Comparison of ENCODE assay signal across 8 cellular contexts in the genomic region with DNA sequence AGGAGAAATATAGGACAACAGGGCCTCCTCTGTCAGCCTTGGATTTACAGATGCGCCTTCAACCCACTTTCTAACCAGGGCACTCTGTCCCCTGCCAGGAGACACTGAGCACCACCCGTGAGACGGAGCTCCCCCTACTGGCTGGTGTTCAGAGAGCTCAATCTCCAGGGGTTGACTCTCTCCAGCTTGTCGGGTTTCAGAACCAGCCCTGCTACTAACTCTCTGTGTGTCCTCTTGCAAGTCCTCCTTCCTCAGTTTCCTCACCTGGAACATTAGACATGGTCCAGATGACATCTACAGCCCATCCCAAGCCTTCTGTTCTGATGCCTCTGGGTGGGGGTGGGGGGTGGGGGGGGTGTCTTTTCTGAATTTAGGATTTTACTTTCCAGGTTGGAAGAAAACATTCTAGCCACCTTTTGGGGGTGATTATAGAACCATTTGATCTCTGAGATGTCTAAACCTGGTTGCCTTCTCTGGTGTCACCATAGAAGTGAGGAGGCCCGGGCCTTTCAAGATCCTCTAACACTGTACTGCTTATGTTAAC.
A peak's percentile ranks its signal among the peaks of the same experiment; 100 is the strongest.
DNase-seq lines count a peak whose midpoint lies in the region; ATAC-seq and TF ChIP-seq lines count a peak whose summit lies in the region.

No MANE protein-coding gene starts in this region.

- H3K36me3 Mint-ChIP-seq in Calu3 (ENCODE audit: insufficient read depth, unreplicated experiment) (no peaks in the 10 kb centered on the region), memory B cell (no peaks in the 10 kb centered on the region)
- no peaks in the 10 kb centered on the region for H3K36me3 Mint-ChIP-seq in activated CD8-positive, alpha-beta T cell treated with anti-CD3 and anti-CD28 coated beads for 36 hours (ENCODE audit: low read depth)
- no peaks in the 10 kb centered on the region for H3K36me3 Mint-ChIP-seq in effector memory CD8-positive, alpha-beta T cell (ENCODE audit: insufficient read depth)

- POLR2A ChIA-PET in activated CD8-positive, alpha-beta T cell treated with anti-CD3 and anti-CD28 coated beads for 36 hours (lab: Charles Lee): interaction anchor here (0.8 kb wide), 1 partner anchor 8 kb away, joined by 3 read pairs; no protein-coding TSS in a partner anchor

- intact Hi-C loops in Calu3 (cut with micrococcal nuclease; ENCODE audit: unreplicated experiment): loop anchor here (2.0 to 10.0 kb wide), 2 partner anchors 59 to 233 kb away; no protein-coding TSS in a partner anchor
- intact Hi-C loops in activated CD8-positive, alpha-beta T cell treated with anti-CD3 and anti-CD28 coated beads for 36 hours (cut with micrococcal nuclease): loop anchor here (5.0 kb wide), 1 partner anchor 610 kb away; no protein-coding TSS in a partner anchor

- no peaks in the 10 kb centered on the region for H3K9me3 Mint-ChIP-seq in Calu3 (ENCODE audit: low read depth, unreplicated experiment)
- no peaks in the 10 kb centered on the region for H3K9me3 Mint-ChIP-seq in activated CD8-positive, alpha-beta T cell treated with anti-CD3 and anti-CD28 coated beads for 36 hours
- no peaks in the 10 kb centered on the region for H3K9me3 Mint-ChIP-seq in effector memory CD8-positive, alpha-beta T cell
- no peaks in the 10 kb centered on the region for H3K9me3 Mint-ChIP-seq in memory B cell

- H3K4me1 Mint-ChIP-seq in Calu3 (ENCODE audit: low read depth, unreplicated experiment): no peaks in the 10 kb centered on the region
- H3K4me1 Mint-ChIP-seq in activated CD8-positive, alpha-beta T cell treated with anti-CD3 and anti-CD28 coated beads for 36 hours (ENCODE audit: low read depth): no peaks in the 10 kb centered on the region
- no peaks in the 10 kb centered on the region for H3K4me1 Mint-ChIP-seq in effector memory CD8-positive, alpha-beta T cell (ENCODE audit: low read depth in 2 of 2)
- peaks cover 7% of the 10 kb centered on the region for H3K4me1 Mint-ChIP-seq in memory B cell

- no TSS peak for BruUV-seq in Calu3 (replicated peaks; lab: Mats Ljungman, UMichigan)

- ATAC-seq in activated CD8-positive, alpha-beta T cell treated with anti-CD3 and anti-CD28 coated beads for 36 hours: peak; percentile 89
- ATAC-seq in effector memory CD8-positive, alpha-beta T cell (replicated peaks): peak; percentile 33
- ATAC-seq in memory B cell (ENCODE audit: low read depth) (peak; percentile 66), GM21529 (IDR thresholded peaks at IDR 0.05; ENCODE audit: unreplicated experiment) (no peak)

- no peak overlapping the region for H3K4me3 ChIP-seq in HFF-Myc (replicated peaks; ENCODE audit: low read depth, low read length)

- CTCF ChIA-PET in Calu3 (lab: Charles Lee): interaction anchor here (0.6 to 1.7 kb wide), 18 partner anchors 9 to 610 kb away, joined by 3 to 15 read pairs (median 4); no protein-coding TSS in a partner anchor
- CTCF ChIA-PET in activated CD8-positive, alpha-beta T cell treated with anti-CD3 and anti-CD28 coated beads for 36 hours (lab: Charles Lee): interaction anchor here (0.6 to 4.4 kb wide), 12 partner anchors 9 to 610 kb away, joined by 3 to 20 read pairs (median 3); no protein-coding TSS in a partner anchor

- H3K27me3 Mint-ChIP-seq in Calu3 (ENCODE audit: unreplicated experiment): peaks cover 17% of the 10 kb centered on the region
- peaks cover 4% of the 10 kb centered on the region for H3K27me3 Mint-ChIP-seq in activated CD8-positive, alpha-beta T cell treated with anti-CD3 and anti-CD28 coated beads for 36 hours
- H3K27me3 Mint-ChIP-seq in effector memory CD8-positive, alpha-beta T cell: peaks cover 40 to 53% of the 10 kb centered on the region in 2 donors
- H3K27me3 Mint-ChIP-seq in memory B cell: peaks cover 8% of the 10 kb centered on the region

- H3K27ac Mint-ChIP-seq in Calu3 (ENCODE audit: unreplicated experiment): no peak overlapping the region
- no peak overlapping the region for H3K27ac Mint-ChIP-seq in activated CD8-positive, alpha-beta T cell treated with anti-CD3 and anti-CD28 coated beads for 36 hours
- no peak overlapping the region for H3K27ac Mint-ChIP-seq in effector memory CD8-positive, alpha-beta T cell
- no peak overlapping the region for H3K27ac Mint-ChIP-seq in memory B cell

- peak; percentile 86 for TF ChIP-seq CTCF in Calu3 (IDR thresholded peaks at IDR 0.05; ENCODE audit: unreplicated experiment)
- TF ChIP-seq CTCF in HFF-Myc (IDR thresholded peaks at IDR 0.05; ENCODE audit: low read depth, low read length, missing control alignments): peak; percentile 71
- peak; percentile 69 for TF ChIP-seq CTCF in activated CD8-positive, alpha-beta T cell treated with anti-CD3 and anti-CD28 coated beads for 36 hours (IDR thresholded peaks at IDR 0.05)

- DNase-seq in Calu3 (peak; percentile 93), HFF-Myc (ENCODE audit: extremely low read depth, low read depth) (no peak), NCI-H748 (lab: John Stamatoyannopoulos, UW; ENCODE audit: unreplicated experiment) (peak; percentile 85), memory B cell (ENCODE audit: low spot score in 2 of 2) (peak; percentile 37 to 50)
- DNase-seq in activated CD8-positive, alpha-beta T cell treated with anti-CD3 and anti-CD28 coated beads for 36 hours: peak; percentile 85
- DNase-seq in effector memory CD8-positive, alpha-beta T cell: peak; percentile 34 to 49 (median 40)
- DNase-seq in stimulated activated CD8-positive, alpha-beta memory T cell treated with anti-CD3 and anti-CD28 coated beads, Interleukin-15, amount 100 ng/mL, for 48 hours (ENCODE audit: low read depth in 2 of 2): peak; percentile 46 to 52

- H3K4me3 Mint-ChIP-seq in Calu3 (ENCODE audit: low read depth, unreplicated experiment) (no peak overlapping the region), memory B cell (no peak overlapping the region)
- H3K4me3 Mint-ChIP-seq in activated CD8-positive, alpha-beta T cell treated with anti-CD3 and anti-CD28 coated beads for 36 hours: no peak overlapping the region
- no peak overlapping the region for H3K4me3 Mint-ChIP-seq in effector memory CD8-positive, alpha-beta T cell
